22 cellular contexts compared by ENCODE assay signal in genomic region chr19:46369817-46370216, GRCh38. TPM values are rescaled to one million over a fixed set of nuclear protein-coding genes. Genes with fewer than 3 reads are reported as not detected.
A peak's percentile ranks its signal among the peaks of the same experiment; 100 is the strongest.
DNase-seq lines count a peak whose midpoint lies in the region; ATAC-seq, FAIRE-seq and TF ChIP-seq lines count a peak whose summit lies in the region.
"Had no signal": no experiment of that assay in that cellular context is flagged by ENCODE, and none has a peak within 500 bp of the region (broad histone marks: within the 10 kb centered on the region; RNA-seq: fewer than 3 reads in every experiment).

No MANE protein-coding gene starts in this region.

- POLR2A ChIA-PET in RWPE1 (lab: Yijun Ruan, JAX; ENCODE audit: low non-redundant PET) = no interaction called here

- peaks cover 39% of the 10 kb centered on the region for H3K4me1 Mint-ChIP-seq in stimulated activated naive CD8-positive, alpha-beta T cell treated with anti-CD3 and anti-CD28 coated beads, Interleukin-15, amount 100 ng/mL, for 72 hours

- no peak overlapping the region for H3K4me2 ChIP-seq in keratinocyte (ENCODE audit: control insufficient read depth, extremely low read depth, insufficient read depth, low read depth, low read length)

- peaks cover 3% of the 10 kb centered on the region for H3K9me1 ChIP-seq in keratinocyte (ENCODE audit: control insufficient read depth, extremely low read depth, insufficient read depth, low read length)

- H3K9me3 Mint-ChIP-seq in stimulated activated naive CD8-positive, alpha-beta T cell treated with anti-CD3 and anti-CD28 coated beads, Interleukin-15, amount 100 ng/mL, for 72 hours = no peaks in the 10 kb centered on the region
- H3K9me3 Mint-ChIP-seq: activated B cell treated with CpG ODN at 0.5 μM for 24 hours; IgD-negative memory B cell; naive B cell; stimulated activated naive CD8-positive, alpha-beta T cell treated with anti-CD3 and anti-CD28 coated beads, Interleukin-15, Interleukin-2, amounts not matched to agents 100 ng/mL and 50 ng/mL, for 24 hours had no signal

- H3K79me2 ChIP-seq in keratinocyte (ENCODE audit: control insufficient read depth, insufficient read depth, low read length) = peaks cover 24% of the 10 kb centered on the region

- H3K4me3 Mint-ChIP-seq in stimulated activated naive CD8-positive, alpha-beta T cell treated with anti-CD3 and anti-CD28 coated beads, Interleukin-15, amount 100 ng/mL, for 72 hours = no peak overlapping the region
- H3K4me3 Mint-ChIP-seq: activated B cell treated with CpG ODN at 0.5 μM for 24 hours; IgD-negative memory B cell; naive B cell; stimulated activated naive CD8-positive, alpha-beta T cell treated with anti-CD3 and anti-CD28 coated beads, Interleukin-15, Interleukin-2, amounts not matched to agents 100 ng/mL and 50 ng/mL, for 24 hours had no signal

- TF ChIP-seq CTCF in RWPE1 (conservative IDR thresholded peaks at IDR 0.05; ENCODE audit: low read depth) (no peak), keratinocyte (optimal IDR thresholded peaks at IDR 0.05 in 1 of 3, IDR thresholded peaks at IDR 0.05 in 1 of 3, conservative IDR thresholded peaks at IDR 0.05 in 1 of 3; ENCODE audit: extremely low read depth in 1 of 3, insufficient read depth in 2 of 3, low read length in 3 of 3) (no peak)

- no peak overlapping the region for H3K9ac ChIP-seq in keratinocyte (ENCODE audit: control insufficient read depth, extremely low read depth, insufficient read depth, low read length)

- peak; percentile 39 for ATAC-seq in stimulated activated naive CD8-positive, alpha-beta T cell treated with anti-CD3 and anti-CD28 coated beads, Interleukin-15, Interleukin-2, amounts not matched to agents 100 U/mL and 50 U/mL, for 24 hours
- ATAC-seq in stimulated activated naive CD8-positive, alpha-beta T cell treated with anti-CD3 and anti-CD28 coated beads, Interleukin-15, amount 100 ng/mL, for 72 hours = no peak
- no peak for ATAC-seq in left lobe of liver
- ATAC-seq in GM21737 (IDR thresholded peaks at IDR 0.05; ENCODE audit: unreplicated experiment) = no peak
- ATAC-seq: body of pancreas had no signal

- H3K36me3 ChIP-seq in keratinocyte (ENCODE audit: control insufficient read depth in 2 of 2, extremely low read depth in 1 of 2, insufficient read depth in 2 of 2, low read length in 2 of 2) = peaks cover 13 to 23% of the 10 kb centered on the region in 2 experiments

- no peaks in the 10 kb centered on the region for H3K27me3 Mint-ChIP-seq in stimulated activated naive CD8-positive, alpha-beta T cell treated with anti-CD3 and anti-CD28 coated beads, Interleukin-15, amount 100 ng/mL, for 72 hours
- H3K27me3 Mint-ChIP-seq: activated B cell treated with CpG ODN at 0.5 μM for 24 hours; IgD-negative memory B cell; naive B cell; stimulated activated naive CD8-positive, alpha-beta T cell treated with anti-CD3 and anti-CD28 coated beads, Interleukin-15, Interleukin-2, amounts not matched to agents 100 ng/mL and 50 ng/mL, for 24 hours had no signal

- peaks cover 32% of the 10 kb centered on the region for H4K20me1 ChIP-seq in keratinocyte (ENCODE audit: control insufficient read depth, extremely low read depth, insufficient read depth, low read length)

- no peak for FAIRE-seq in keratinocyte (lab: Jason Lieb, UNC)

- dilution Hi-C loops in keratinocyte (cut with MboI; ENCODE audit: extremely low pct_ligation_motif_present, low sequenced_read_pairs) = no loop called here

- no peaks in the 10 kb centered on the region for H3K27me3 ChIP-seq in keratinocyte (ENCODE audit: control insufficient read depth, extremely low read depth, insufficient read depth, low read length)
- H3K27me3 ChIP-seq: body of pancreas, tibial artery had no signal

- H2AFZ ChIP-seq in keratinocyte (ENCODE audit: control insufficient read depth, low read length) = no peak overlapping the region

- no peak for DNase-seq in stimulated activated naive CD8-positive, alpha-beta T cell treated with anti-CD3 and anti-CD28 coated beads, Interleukin-15, Interleukin-2, amounts not matched to agents 100 U/mL and 50 U/mL, for 24 hours
- DNase-seq in stimulated activated naive CD8-positive, alpha-beta T cell treated with anti-CD3 and anti-CD28 coated beads, Interleukin-15, amount 100 ng/mL, for 72 hours = no peak
- DNase-seq in RWPE1 (ENCODE audit: low spot score) (no peak), keratinocyte (ENCODE audit: low read depth, low spot score) (no peak), left lobe of liver (ENCODE audit: low spot score) (no peak), D341Med (ENCODE audit: low spot score) (no peak)
- DNase-seq: activated B cell treated with CpG ODN at 0.5 μM for 24 hours; activated CD8-positive, alpha-beta memory T cell treated with anti-CD3 and anti-CD28 coated beads for 24 hours; naive B cell; NCI-H2029 treated with DMSO at 0.1 percent for 48 hours; NCI-H446; nucleus accumbens; OCI-M1; SHP77 treated with DMSO at 0.1 percent for 48 hours; stimulated activated CD4-positive, alpha-beta T cell treated with anti-CD3 and anti-CD28 coated beads, Interleukin-4, amount 100 ng/mL, for 4 hours; SW 1271; tibial artery had no signal

- CTCF ChIA-PET in RWPE1 (lab: Yijun Ruan, JAX) = interaction anchor here (0.7 kb wide), 1 partner anchor 307 kb away, joined by 4 read pairs; no protein-coding TSS in a partner anchor

- H3K27ac Mint-ChIP-seq in stimulated activated naive CD8-positive, alpha-beta T cell treated with anti-CD3 and anti-CD28 coated beads, Interleukin-15, amount 100 ng/mL, for 72 hours = no peak overlapping the region
- H3K27ac Mint-ChIP-seq: activated B cell treated with CpG ODN at 0.5 μM for 24 hours; IgD-negative memory B cell; stimulated activated naive CD8-positive, alpha-beta T cell treated with anti-CD3 and anti-CD28 coated beads, Interleukin-15, Interleukin-2, amounts not matched to agents 100 ng/mL and 50 ng/mL, for 24 hours had no signal

- no peaks in the 10 kb centered on the region for H3K9me3 ChIP-seq in keratinocyte (ENCODE audit: control insufficient read depth, low read depth, low read length)
- H3K9me3 ChIP-seq: body of pancreas, tibial artery had no signal

- no peak overlapping the region for H3K4me3 ChIP-seq in keratinocyte (ENCODE audit: control insufficient read depth in 2 of 3, extremely low read depth in 1 of 3, insufficient read depth in 2 of 3, low read depth in 1 of 3, low read length in 3 of 3)
- H3K4me3 ChIP-seq: body of pancreas, tibial artery had no signal

- H3K27ac ChIP-seq in RWPE1 (peak overlapping the region; percentile 21; the same call in 1 of the 2 replicates), keratinocyte (ENCODE audit: control insufficient read depth, insufficient read depth, low read length) (peak overlapping the region; percentile 42)
- H3K27ac ChIP-seq: body of pancreas, tibial artery had no signal

- peaks cover 44% of the 10 kb centered on the region for H3K4me1 ChIP-seq in keratinocyte (ENCODE audit: control insufficient read depth, extremely low read depth, insufficient read depth, low read length)

RNA-seq across cellular contexts. Expression of gene PPP5C, which starts 22.9 kb away (rescaled TPM):
- polyA plus RNA-seq in keratinocyte = 89.2 to 106 TPM (median 97.5 TPM) in 3 replicates
- 20.2 TPM for polyA plus RNA-seq in keratinocyte (2011; ENCODE audit: low read depth)
- polyA plus RNA-seq in keratinocyte (2011; cell fraction: cytosol; rRNA removed) = 76.7 and 83.1 TPM in 2 replicates
- 142 and 156 TPM in 2 replicates for polyA plus RNA-seq in keratinocyte (2011; cell fraction: nucleus; rRNA removed)
- polyA plus RNA-seq in keratinocyte (2012; ENCODE audit: low replicate concordance) = 31.9 and 57.9 TPM in 2 replicates
- 82.3 to 116 TPM (median 108 TPM) in 3 replicates for polyA minus RNA-seq in keratinocyte
- 57.7 TPM for polyA minus RNA-seq in keratinocyte (2011; cell fraction: cytosol; rRNA and poly(A)+ RNA removed)
- polyA minus RNA-seq in keratinocyte (2011; cell fraction: nucleus; rRNA and poly(A)+ RNA removed) = 65.5 and 83.8 TPM in 2 replicates
- 35.5 TPM for total RNA-seq in left lobe of liver

RNA-seq across cellular contexts. Expression of gene CCDC8, which starts 43.5 kb away (rescaled TPM):
- polyA plus RNA-seq in keratinocyte = 5.2 to 5.6 TPM (median 5.4 TPM) in 3 replicates
- polyA plus RNA-seq in keratinocyte (2011; ENCODE audit: low read depth) = 0.45 TPM
- polyA plus RNA-seq in keratinocyte (2011; cell fraction: cytosol; rRNA removed) = 2.6 and 4.2 TPM in 2 replicates
- 4.1 and 5.1 TPM in 2 replicates for polyA plus RNA-seq in keratinocyte (2011; cell fraction: nucleus; rRNA removed)
- polyA plus RNA-seq in keratinocyte (2012; ENCODE audit: low replicate concordance) = 0.56 and 8.7 TPM in 2 replicates
- polyA minus RNA-seq in keratinocyte = 2.8 to 5.1 TPM (median 3.6 TPM) in 3 replicates
- 5.8 TPM for polyA minus RNA-seq in keratinocyte (2011; cell fraction: cytosol; rRNA and poly(A)+ RNA removed)
- polyA minus RNA-seq in keratinocyte (2011; cell fraction: nucleus; rRNA and poly(A)+ RNA removed) = 2.2 and 2.7 TPM in 2 replicates
- 0.55 TPM for total RNA-seq in left lobe of liver
- total RNA-seq: activated B cell treated with CpG ODN at 0.5 μM for 24 hours had no signal
- polyA plus RNA-seq: IgD-negative memory B cell had no signal

RNA-seq across cellular contexts. Expression of gene PNMA8C, which starts 58.9 kb away (rescaled TPM):
- not detected in 3 replicates for polyA plus RNA-seq in keratinocyte
- not detected for polyA plus RNA-seq in keratinocyte (2011; ENCODE audit: low read depth)
- not detected in 2 replicates for polyA plus RNA-seq in keratinocyte (2011; cell fraction: cytosol; rRNA removed)
- polyA plus RNA-seq in keratinocyte (2011; cell fraction: nucleus; rRNA removed) = not detected in 2 replicates
- not detected in 2 replicates for polyA plus RNA-seq in keratinocyte (2012; ENCODE audit: low replicate concordance)
- polyA minus RNA-seq in keratinocyte = not detected in 3 replicates
- polyA minus RNA-seq in keratinocyte (2011; cell fraction: cytosol; rRNA and poly(A)+ RNA removed) = not detected
- not detected in 2 replicates for polyA minus RNA-seq in keratinocyte (2011; cell fraction: nucleus; rRNA and poly(A)+ RNA removed)
- total RNA-seq in left lobe of liver = not detected
- total RNA-seq: activated B cell treated with CpG ODN at 0.5 μM for 24 hours, body of pancreas, mesenteric fat pad had no signal
- polyA plus RNA-seq: IgD-negative memory B cell had no signal
